ENCODE assay signal across 11 cellular contexts in genomic region chr7:47570649-47571050, GRCh38. TPM values are rescaled to one million over a fixed set of nuclear protein-coding genes. Genes with fewer than 3 reads are reported as not detected.
A peak's percentile ranks its signal among the peaks of the same experiment; 100 is the strongest.
DNase-seq lines count a peak whose midpoint lies in the region; ATAC-seq and TF ChIP-seq lines count a peak whose summit lies in the region.
"Had no signal": no experiment of that assay in that cellular context is flagged by ENCODE, and none has a peak within 500 bp of the region (broad histone marks: within the 10 kb centered on the region; RNA-seq: fewer than 3 reads in every experiment).

No MANE protein-coding gene starts in this region.

- TF ChIP-seq CTCF in AG10803 (conservative IDR thresholded peaks at IDR 0.05; ENCODE audit: low read length) (no peak), WTC11 (IDR thresholded peaks at IDR 0.05) (no peak), heart right ventricle (IDR thresholded peaks at IDR 0.05) (no peak), GM10266 (IDR thresholded peaks at IDR 0.05; ENCODE audit: control insufficient read depth, insufficient read depth, low read depth, missing control alignments) (no peak)

- peak; percentile 83 for DNase-seq in AG10803 (ENCODE audit: low read depth)
- DNase-seq in WTC11 (ENCODE audit: low spot score), result no peak
- DNase-seq in heart right ventricle, result peak in 1 of 2 donors; percentile 60
- no peak for DNase-seq in GM10266 (ENCODE audit: extremely low spot score)
- no peak for DNase-seq in NCI-H146 treated with DMSO at 0.1 percent for 48 hours (lab: John Stamatoyannopoulos, UW; ENCODE audit: unreplicated experiment)
- DNase-seq in NCI-H2227 (lab: John Stamatoyannopoulos, UW; ENCODE audit: unreplicated experiment), result no peak
- no peak for DNase-seq in COR-L47 (lab: John Stamatoyannopoulos, UW)
- DNase-seq: AML-193, HCEC 1CT, T-helper 2 cell had no signal

- WGBS in heart right ventricle, 2 donors, result 38 to 51% methylated on average over 4 of the region's 4 CpGs

- H3K27ac Mint-ChIP-seq in WTC11, result peak overlapping the region; percentile 67

- CTCF ChIA-PET in WTC11 (lab: Charles Lee), result interaction anchor here (0.7 to 2.2 kb wide), 3 partner anchors 11 to 249 kb away, joined by 3 to 6 read pairs (median 5); no protein-coding TSS in a partner anchor

- no peaks in the 10 kb centered on the region for H3K9me3 ChIP-seq in heart right ventricle

- ATAC-seq in WTC11, result no peak
- peak; percentile 19 to 74 (median 57) for ATAC-seq in heart right ventricle

- H3K9me3 Mint-ChIP-seq in WTC11, result no peaks in the 10 kb centered on the region

- H3K4me1 ChIP-seq in heart right ventricle (peaks cover 5 to 75% (median 50%) of the 10 kb centered on the region in 9 donors), rectal smooth muscle tissue (ENCODE audit: control insufficient read depth, insufficient read depth, low read length) (peaks cover 28% of the 10 kb centered on the region)

- H3K9ac ChIP-seq in rectal smooth muscle tissue (ENCODE audit: low read length), result no peak overlapping the region

- peaks cover 65% of the 10 kb centered on the region for H3K4me1 Mint-ChIP-seq in WTC11

- H3K4me3 ChIP-seq in AG10803 (ENCODE audit: low read length) (no peak overlapping the region), heart right ventricle (no peak overlapping the region), rectal smooth muscle tissue (ENCODE audit: low read length) (no peak overlapping the region)

- no peaks in the 10 kb centered on the region for H3K27me3 ChIP-seq in heart right ventricle
- H3K27me3 ChIP-seq in rectal smooth muscle tissue (ENCODE audit: control insufficient read depth, insufficient read depth, low read length), result no peaks in the 10 kb centered on the region

- POLR2A ChIA-PET in WTC11 (lab: Charles Lee), result no interaction called here

- H3K27ac ChIP-seq in heart right ventricle (peak overlapping the region; percentile 65 to 92 (median 78)), rectal smooth muscle tissue (ENCODE audit: low read depth, low read length) (peak overlapping the region; percentile 57)

- intact Hi-C loops in heart right ventricle (cut with DNase I), result loop anchor here in 4 of 10 donors (5.0 to 10.0 kb wide), 7 partner anchors 78 to 244 kb away; no protein-coding TSS in a partner anchor

- H3K27me3 Mint-ChIP-seq in WTC11 (ENCODE audit: low read depth), result no peaks in the 10 kb centered on the region

- H3K36me3 Mint-ChIP-seq in WTC11, result peaks cover 5% of the 10 kb centered on the region

- H3K4me3 Mint-ChIP-seq in WTC11, result no peak overlapping the region

- H3K36me3 ChIP-seq in heart right ventricle (peaks cover 0 to 6% (median 0%) of the 10 kb centered on the region in 9 donors), rectal smooth muscle tissue (ENCODE audit: control insufficient read depth, insufficient read depth, low read length) (no peaks in the 10 kb centered on the region)

TF ChIP-seq in WTC11, 78 proteins besides CTCF, POLR2A, EP300 and RAD21:
- TF ChIP-seq FOXP1 (CRISPR knock-in tag; IDR thresholded peaks at IDR 0.05; ENCODE audit: borderline replicate concordance), result no peak
- TF ChIP-seq TEAD4 (CRISPR knock-in tag; IDR thresholded peaks at IDR 0.05), result no peak
- TF ChIP-seq SMAD4 (CRISPR knock-in tag; IDR thresholded peaks at IDR 0.05), result no peak
- no peak for TF ChIP-seq NFE2L1 (CRISPR knock-in tag; IDR thresholded peaks at IDR 0.05)
- TF ChIP-seq STAT6 (CRISPR knock-in tag; conservative IDR thresholded peaks at IDR 0.05; ENCODE audit: low read depth), result no peak
- no peak for TF ChIP-seq GABPB1 (CRISPR knock-in tag; IDR thresholded peaks at IDR 0.05)

RNA-seq across cellular contexts. Expression of gene TNS3, which starts 11.3 kb away (rescaled TPM):
- 28.3 to 37.7 TPM (median 29.6 TPM) in 3 replicates for total RNA-seq in WTC11 (2021)
- total RNA-seq in heart right ventricle, result 10 to 100 TPM; 29.9 to 74.2 (median 35.6) TPM
- polyA plus RNA-seq in heart right ventricle, result 10 to 100 TPM in 1 of 2 donors, 1 to 10 TPM in 1; 6.7 to 14.3 TPM
